Comparison of ENCODE assay signal across 17 cellular contexts in the genomic region with DNA sequence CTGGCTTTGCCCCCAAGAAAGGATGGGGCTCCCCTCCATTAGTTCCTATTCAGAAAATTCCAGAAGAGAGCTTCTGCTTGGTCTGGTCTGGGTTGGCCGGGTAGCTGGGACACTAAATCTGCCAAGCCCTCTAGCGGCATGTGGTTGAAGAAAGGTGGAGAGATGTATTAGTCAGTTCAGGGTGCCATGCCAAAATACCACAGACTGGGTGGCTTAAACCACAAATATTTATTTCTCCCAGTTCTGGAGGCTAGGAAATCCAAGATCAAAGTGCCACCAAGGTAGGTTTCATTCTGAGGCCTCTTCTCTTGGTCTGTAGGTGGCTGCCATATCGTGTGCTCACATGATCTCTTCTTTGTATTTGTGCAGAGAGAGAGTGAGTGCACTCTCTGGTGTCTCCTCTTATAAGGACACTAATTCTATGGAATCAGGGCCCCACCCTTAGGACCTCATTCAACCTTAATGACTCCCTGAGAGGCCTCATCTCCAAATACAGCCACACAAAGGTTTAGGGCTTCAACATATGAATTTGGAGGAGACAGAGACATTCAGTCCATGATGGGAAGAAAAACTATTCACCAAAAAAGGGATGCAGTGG. TPM values are rescaled to one million over a fixed set of nuclear protein-coding genes. Genes with fewer than 3 reads are reported as not detected.
DNase-seq lines count a peak whose midpoint lies in the region; TF ChIP-seq lines count a peak whose summit lies in the region.
"Had no signal": no experiment of that assay in that cellular context is flagged by ENCODE, and none has a peak within 500 bp of the region (broad histone marks: within the 10 kb centered on the region; RNA-seq: fewer than 3 reads in every experiment).

No MANE protein-coding gene starts in this region.

- H3K4me2 ChIP-seq in OCI-LY1 (ENCODE audit: low read length) (no peak overlapping the region), trophoblast cell (ENCODE audit: low read length) (no peak overlapping the region)

- H3K9ac ChIP-seq in OCI-LY1 (ENCODE audit: low read length) (no peak overlapping the region), trophoblast cell (ENCODE audit: low read length) (no peak overlapping the region)

- no peak overlapping the region for H3K4me3 Mint-ChIP-seq in type B pancreatic cell
- H3K4me3 Mint-ChIP-seq: CD8-positive, alpha-beta T cell; natural killer cell treated with Interleukin-12 subunit alpha and Interleukin-12 subunit beta and Interleukin-15 and Interleukin-18, amount 100 ng/mL, for 72 hours; T-helper 17 cell had no signal

- no peaks in the 10 kb centered on the region for H3K36me3 Mint-ChIP-seq in type B pancreatic cell
- H3K36me3 Mint-ChIP-seq: CD8-positive, alpha-beta T cell; natural killer cell treated with Interleukin-12 subunit alpha and Interleukin-12 subunit beta and Interleukin-15 and Interleukin-18, amount 100 ng/mL, for 72 hours had no signal

- H2BK5ac ChIP-seq in trophoblast cell (ENCODE audit: low read depth, low read length, poor library complexity), result no peak overlapping the region

- DNase-seq in GM03348 (ENCODE audit: low spot score) (peak; percentile 70), T47D (ENCODE audit: low read depth in 1 of 2, low spot score in 1 of 2) (peak; percentile 8 to 64), trophoblast cell (peak; percentile 50 to 51), type B pancreatic cell (ENCODE audit: extremely low spot score, unreplicated experiment) (no peak), posterior cingulate gyrus (no peak), Ammon's horn (ENCODE audit: low spot score) (no peak)
- DNase-seq: activated T-cell treated with anti-CD3 and anti-CD28 coated beads, Interleukin-2, amount 50 U/mL, for 1 hour; CD8-positive, alpha-beta T cell; hypothalamus; left ventricle myocardium inferior; NCI-H1092; NCI-H2227 treated with DMSO at 0.1 percent for 48 hours; T-helper 17 cell had no signal

- no peak overlapping the region for H3K18ac ChIP-seq in trophoblast cell (ENCODE audit: low read length)

- H3K4ac ChIP-seq in trophoblast cell (ENCODE audit: low read depth, low read length), result no peak overlapping the region

- H3K79me1 ChIP-seq in trophoblast cell (ENCODE audit: low read length), result no peaks in the 10 kb centered on the region

- no peak overlapping the region for H2BK120ac ChIP-seq in trophoblast cell (ENCODE audit: insufficient read depth, low read length, poor library complexity)

- H3K79me2 ChIP-seq in OCI-LY1 (ENCODE audit: insufficient read depth, low read length), result no peaks in the 10 kb centered on the region
- no peaks in the 10 kb centered on the region for H3K79me2 ChIP-seq in trophoblast cell (ENCODE audit: control insufficient read depth, insufficient read depth, low read length, poor library complexity)

- no peak overlapping the region for H3K27ac ChIP-seq in OCI-LY1 (ENCODE audit: low read depth, low read length, poor library complexity, severe bottlenecking)
- no peak overlapping the region for H3K27ac ChIP-seq in trophoblast cell (ENCODE audit: low read depth, low read length)
- H3K27ac ChIP-seq: esophagus muscularis mucosa, left ventricle myocardium inferior, suprapubic skin had no signal

- intact Hi-C loops in posterior cingulate gyrus (cut with DNase I), result no loop called here

- H4K91ac ChIP-seq in trophoblast cell (ENCODE audit: low read depth, low read length), result no peak overlapping the region

- no peaks in the 10 kb centered on the region for H4K20me1 ChIP-seq in OCI-LY1 (ENCODE audit: insufficient read depth, low read length)

- TF ChIP-seq CTCF in OCI-LY1 (IDR thresholded peaks at IDR 0.05; ENCODE audit: low read length) (peak; percentile 19; the same call in 1 of the 2 replicates), type B pancreatic cell (conservative IDR thresholded peaks at IDR 0.05) (no peak)

- H3K4me3 ChIP-seq in OCI-LY1 (ENCODE audit: low read depth, low read length, poor library complexity, severe bottlenecking) (no peak overlapping the region), trophoblast cell (ENCODE audit: low read depth, low read length) (no peak overlapping the region)
- H3K4me3 ChIP-seq: esophagus muscularis mucosa, left ventricle myocardium inferior, suprapubic skin had no signal

- H3K27me3 Mint-ChIP-seq in type B pancreatic cell, result peaks cover 2% of the 10 kb centered on the region

- no peak overlapping the region for H2AK5ac ChIP-seq in trophoblast cell (ENCODE audit: low read length)

- in situ Hi-C loops in T47D (cut with HindIII; ENCODE audit: low pct_unique_long_range_greater_than_20kb, low sequenced_read_pairs), result no loop called here

- no peaks in the 10 kb centered on the region for H3F3A ChIP-seq in OCI-LY1 (ENCODE audit: insufficient read depth, low read length)

- H3K27me3 ChIP-seq in OCI-LY1 (ENCODE audit: insufficient read depth, low read length) (no peaks in the 10 kb centered on the region), trophoblast cell (ENCODE audit: insufficient read depth, low read length) (no peaks in the 10 kb centered on the region)
- H3K27me3 ChIP-seq: esophagus muscularis mucosa, suprapubic skin had no signal

- no peaks in the 10 kb centered on the region for H3K9me3 Mint-ChIP-seq in type B pancreatic cell
- H3K9me3 Mint-ChIP-seq: CD8-positive, alpha-beta T cell; natural killer cell treated with Interleukin-12 subunit alpha and Interleukin-12 subunit beta and Interleukin-15 and Interleukin-18, amount 100 ng/mL, for 72 hours had no signal

- H3K4me1 ChIP-seq in OCI-LY1 (ENCODE audit: insufficient read depth, low read length, severe bottlenecking), result no peaks in the 10 kb centered on the region
- H3K4me1 ChIP-seq in trophoblast cell (ENCODE audit: control insufficient read depth in 1 of 2, insufficient read depth in 2 of 2, low read length in 2 of 2), result peaks cover 0 to 2% of the 10 kb centered on the region in 2 experiments

- H3K23ac ChIP-seq in trophoblast cell (ENCODE audit: low read length), result no peak overlapping the region

- H3K9me2 ChIP-seq in OCI-LY1 (ENCODE audit: low read depth, low read length), result no peaks in the 10 kb centered on the region

- H3K9me3 ChIP-seq in OCI-LY1 (ENCODE audit: low read length) (no peaks in the 10 kb centered on the region), trophoblast cell (ENCODE audit: insufficient read depth, low read depth, low read length) (no peaks in the 10 kb centered on the region)
- H3K9me3 ChIP-seq: esophagus muscularis mucosa, left ventricle myocardium inferior, suprapubic skin had no signal

- WGBS in trophoblast cell (ENCODE audit: extremely low coverage, insufficient coverage, insufficient read length), result no CpG with 5 or more reads among the region's 3 CpGs

- H3K4me1 Mint-ChIP-seq in type B pancreatic cell (ENCODE audit: unreplicated experiment), result peaks cover 47% of the 10 kb centered on the region

- no peak overlapping the region for H4K12ac ChIP-seq in trophoblast cell (ENCODE audit: low read depth, low read length)

- H3K14ac ChIP-seq in trophoblast cell (ENCODE audit: low read length), result no peak overlapping the region

- H3K27ac Mint-ChIP-seq in type B pancreatic cell, result no peak overlapping the region
- H3K27ac Mint-ChIP-seq: CD8-positive, alpha-beta T cell; natural killer cell treated with Interleukin-12 subunit alpha and Interleukin-12 subunit beta and Interleukin-15 and Interleukin-18, amount 100 ng/mL, for 72 hours; T-helper 17 cell had no signal

- no peak overlapping the region for H2BK12ac ChIP-seq in trophoblast cell (ENCODE audit: low read length)

- H3K36me3 ChIP-seq in OCI-LY1 (ENCODE audit: insufficient read depth, low read length) (no peaks in the 10 kb centered on the region), trophoblast cell (ENCODE audit: control insufficient read depth in 1 of 2, insufficient read depth in 2 of 2, low read length in 2 of 2) (no peaks in the 10 kb centered on the region)
- H3K36me3 ChIP-seq: esophagus muscularis mucosa, left ventricle myocardium inferior, suprapubic skin had no signal

- H4K8ac ChIP-seq in trophoblast cell (ENCODE audit: low read depth, low read length), result no peak overlapping the region

- no peak overlapping the region for H2AFZ ChIP-seq in OCI-LY1 (ENCODE audit: low read length)
- no peak overlapping the region for H2AFZ ChIP-seq in trophoblast cell (ENCODE audit: insufficient read depth, low read length, poor library complexity)

RNA-seq across cellular contexts. Expression of gene MTPAP, which starts 38.7 kb away (rescaled TPM):
- 15.0 and 15.7 TPM in 2 replicates for polyA plus RNA-seq in trophoblast cell (2013)
- total RNA-seq in type B pancreatic cell (ENCODE audit: low replicate concordance), result 31.7 and 39.2 TPM in 2 replicates

RNA-seq across cellular contexts. Expression of gene MAP3K8, which starts 46.2 kb away (rescaled TPM):
- polyA plus RNA-seq in trophoblast cell (2013), result 42.6 and 49.1 TPM in 2 replicates
- 22.6 and 37.3 TPM in 2 replicates for total RNA-seq in type B pancreatic cell (ENCODE audit: low replicate concordance)

Comparison
In these comparisons a context has a peak if more than half of its experiments do, and no peak if none do; other contexts are left out.
1. DNase-seq: peak in GM03348 (single experiment), T47D (2 of 2) and trophoblast cell (2 of 2); none in type B pancreatic cell (single experiment), posterior cingulate gyrus (0 of 10) and Ammon's horn (single experiment).